2 cellular contexts compared by ENCODE assay signal in the genomic region with DNA sequence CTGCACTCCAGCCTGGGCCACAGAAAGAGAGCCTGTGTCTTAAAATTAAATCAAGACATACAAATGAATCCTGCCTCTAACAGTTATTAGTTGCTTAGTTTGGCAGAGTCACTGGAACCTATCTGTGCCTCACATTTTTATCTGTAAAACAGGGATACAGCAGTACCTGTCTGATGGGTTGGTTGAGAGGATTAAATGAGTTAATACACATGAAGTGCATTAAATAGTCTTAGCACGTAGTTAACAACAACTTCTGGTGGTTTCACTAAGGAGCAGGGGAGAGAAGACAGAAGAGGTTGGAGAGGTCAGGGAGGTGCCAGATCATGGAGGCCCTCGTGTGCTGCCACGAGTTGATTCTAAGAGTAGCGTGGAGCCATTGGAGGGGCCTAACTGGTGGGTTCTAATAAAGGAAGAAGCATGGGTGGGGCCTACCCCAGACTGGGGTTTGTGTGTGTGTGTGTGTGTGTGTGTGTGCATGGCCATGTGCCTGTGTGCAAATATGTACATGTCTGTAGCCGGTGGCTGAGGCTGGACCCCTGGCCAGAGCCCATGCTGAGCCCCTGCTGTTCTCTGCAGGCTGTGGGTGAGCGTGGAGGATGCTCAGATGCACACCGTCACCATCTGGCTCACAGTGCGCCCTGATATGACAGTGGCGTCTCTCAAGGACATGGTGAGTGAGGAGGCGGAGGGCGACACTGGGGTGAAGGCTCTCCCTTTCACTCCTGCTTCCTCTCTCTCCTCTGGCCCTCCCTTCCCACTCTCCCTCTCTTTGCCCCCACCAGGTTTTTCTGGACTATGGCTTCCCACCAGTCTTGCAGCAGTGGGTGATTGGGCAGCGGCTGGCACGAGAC.
TF ChIP-seq lines count a peak whose summit lies in the region.

No MANE protein-coding gene starts in this region.

TF ChIP-seq in HEK293, 187 proteins besides CTCF, POLR2A, EP300 and RAD21:
- TF ChIP-seq ZNF664 (tag by site-specific recombination; IDR thresholded peaks at IDR 0.05) (peak; percentile 52), ZNF677 (tag by site-specific recombination; IDR thresholded peaks at IDR 0.05) (no peak), ZBTB1 (tag by site-specific recombination; IDR thresholded peaks at IDR 0.05) (no peak), ZNF501 (tag by site-specific recombination; IDR thresholded peaks at IDR 0.05) (no peak), ZNF600 (tag by site-specific recombination; IDR thresholded peaks at IDR 0.05) (no peak), ZNF169 (tag by site-specific recombination; IDR thresholded peaks at IDR 0.05) (no peak), KLF10 (tag by site-specific recombination; IDR thresholded peaks at IDR 0.05) (no peak), ZIC2 (tag by site-specific recombination; IDR thresholded peaks at IDR 0.05) (peak; percentile 55; the same call in 1 of the 2 replicates)
- TF ChIP-seq, protein P1, sequence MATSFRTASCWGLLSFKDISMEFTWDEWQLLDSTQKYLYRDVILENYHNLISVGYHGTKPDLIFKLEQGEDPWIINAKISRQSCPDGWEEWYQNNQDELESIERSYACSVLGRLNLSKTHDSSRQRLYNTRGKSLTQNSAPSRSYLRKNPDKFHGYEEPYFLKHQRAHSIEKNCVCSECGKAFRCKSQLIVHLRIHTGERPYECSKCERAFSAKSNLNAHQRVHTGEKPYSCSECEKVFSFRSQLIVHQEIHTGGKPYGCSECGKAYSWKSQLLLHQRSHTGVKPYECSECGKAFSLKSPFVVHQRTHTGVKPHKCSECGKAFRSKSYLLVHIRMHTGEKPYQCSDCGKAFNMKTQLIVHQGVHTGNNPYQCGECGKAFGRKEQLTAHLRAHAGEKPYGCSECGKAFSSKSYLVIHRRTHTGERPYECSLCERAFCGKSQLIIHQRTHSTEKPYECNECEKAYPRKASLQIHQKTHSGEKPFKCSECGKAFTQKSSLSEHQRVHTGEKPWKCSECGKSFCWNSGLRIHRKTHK (tag by site-specific recombination; IDR thresholded peaks at IDR 0.05): no peak
- TF ChIP-seq, protein P2, sequence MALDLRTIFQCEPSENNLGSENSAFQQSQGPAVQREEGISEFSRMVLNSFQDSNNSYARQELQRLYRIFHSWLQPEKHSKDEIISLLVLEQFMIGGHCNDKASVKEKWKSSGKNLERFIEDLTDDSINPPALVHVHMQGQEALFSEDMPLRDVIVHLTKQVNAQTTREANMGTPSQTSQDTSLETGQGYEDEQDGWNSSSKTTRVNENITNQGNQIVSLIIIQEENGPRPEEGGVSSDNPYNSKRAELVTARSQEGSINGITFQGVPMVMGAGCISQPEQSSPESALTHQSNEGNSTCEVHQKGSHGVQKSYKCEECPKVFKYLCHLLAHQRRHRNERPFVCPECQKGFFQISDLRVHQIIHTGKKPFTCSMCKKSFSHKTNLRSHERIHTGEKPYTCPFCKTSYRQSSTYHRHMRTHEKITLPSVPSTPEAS (tag by site-specific recombination; IDR thresholded peaks at IDR 0.05): peak; percentile 29; the same call in 1 of the 2 replicates

TF ChIP-seq in K562, 482 proteins besides CTCF, POLR2A, EP300 and RAD21:
- no peak for TF ChIP-seq ZBTB8A (IDR thresholded peaks at IDR 0.05; ENCODE audit: partially characterized antibody)
- TF ChIP-seq, protein P3, sequence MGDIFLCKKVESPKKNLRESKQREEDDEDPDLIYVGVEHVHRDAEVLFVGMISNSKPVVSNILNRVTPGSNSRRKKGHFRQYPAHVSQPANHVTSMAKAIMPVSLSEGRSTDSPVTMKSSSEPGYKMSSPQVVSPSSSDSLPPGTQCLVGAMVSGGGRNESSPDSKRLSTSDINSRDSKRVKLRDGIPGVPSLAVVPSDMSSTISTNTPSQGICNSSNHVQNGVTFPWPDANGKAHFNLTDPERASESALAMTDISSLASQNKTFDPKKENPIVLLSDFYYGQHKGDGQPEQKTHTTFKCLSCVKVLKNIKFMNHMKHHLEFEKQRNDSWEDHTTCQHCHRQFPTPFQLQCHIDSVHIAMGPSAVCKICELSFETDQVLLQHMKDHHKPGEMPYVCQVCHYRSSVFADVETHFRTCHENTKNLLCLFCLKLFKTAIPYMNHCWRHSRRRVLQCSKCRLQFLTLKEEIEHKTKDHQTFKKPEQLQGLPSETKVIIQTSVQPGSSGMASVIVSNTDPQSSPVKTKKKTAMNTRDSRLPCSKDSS (IDR thresholded peaks at IDR 0.05; ENCODE audit: low read depth, partially characterized antibody): no peak
- 0 out of 2 replicates have a peak, but pooled peaks have one; percentile 26 for TF ChIP-seq RBFOX2 (IDR thresholded peaks at IDR 0.05; ENCODE audit: low read depth, low read length)
